Comparison of ENCODE assay signal across 15 cellular contexts in the genomic region with DNA sequence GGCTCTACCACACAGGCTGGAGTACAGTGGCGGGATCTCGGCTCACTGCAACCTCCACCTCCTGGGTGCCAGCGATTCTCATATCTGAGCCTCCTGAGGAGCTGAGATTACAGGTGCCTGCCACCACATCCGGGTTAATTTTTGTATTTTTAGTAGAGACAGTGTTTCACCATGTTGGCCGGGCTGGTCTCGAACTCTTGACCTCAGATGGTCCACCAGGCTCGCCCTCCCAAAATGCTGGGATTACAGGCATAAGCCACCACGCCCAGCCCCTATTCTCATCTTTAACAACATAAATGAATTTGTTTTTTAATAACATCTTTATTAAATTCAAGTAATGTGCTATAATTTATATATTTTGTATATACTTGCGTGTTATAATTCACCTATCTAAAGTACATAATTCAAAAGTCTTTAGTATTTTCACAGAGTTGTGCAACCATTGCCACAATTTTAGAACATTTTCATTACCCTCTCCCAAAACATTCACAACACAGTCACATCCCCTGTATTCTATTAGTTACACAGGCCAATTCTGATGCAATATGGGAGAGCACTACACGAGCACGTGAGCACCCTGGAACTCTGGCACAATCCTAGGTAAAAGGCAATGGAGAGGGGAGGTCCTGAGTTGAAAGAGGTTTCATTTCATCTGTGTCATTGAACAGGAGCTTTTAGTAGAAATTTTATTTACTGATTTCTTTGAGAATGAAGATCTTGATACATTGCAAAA. TPM values are rescaled to one million over a fixed set of nuclear protein-coding genes. Genes with fewer than 3 reads are reported as not detected.
DNase-seq lines count a peak whose midpoint lies in the region; ATAC-seq and TF ChIP-seq lines count a peak whose summit lies in the region.
"Had no signal": no experiment of that assay in that cellular context is flagged by ENCODE, and none has a peak within 500 bp of the region (broad histone marks: within the 10 kb centered on the region; RNA-seq: fewer than 3 reads in every experiment).

No MANE protein-coding gene starts in this region.

- H4K8ac ChIP-seq in H9 (replicated peaks; ENCODE audit: insufficient read length, low read depth, low read length): no peak overlapping the region

- no peak overlapping the region for H2AFZ ChIP-seq in H9 (ENCODE audit: low read length)
- H2AFZ ChIP-seq: GM23338 had no signal

- H3K36me3 ChIP-seq in left ventricle myocardium inferior (no peaks in the 10 kb centered on the region), gastroesophageal sphincter (no peaks in the 10 kb centered on the region)
- H3K36me3 ChIP-seq: BLaER1 treated with 17β-estradiol and CSF1 and Interleukin-3, amounts not matched to agents 10 nM and 100 nM had no signal

- H3K4me1 Mint-ChIP-seq in WTC11: no peaks in the 10 kb centered on the region
- no peaks in the 10 kb centered on the region for H3K4me1 Mint-ChIP-seq in H9
- H3K4me1 Mint-ChIP-seq: CD4-positive, CD25-positive, alpha-beta regulatory T cell; GM23338 had no signal

- H3K4me3 Mint-ChIP-seq in WTC11 (no peak overlapping the region), H9 (no peak overlapping the region)
- H3K4me3 Mint-ChIP-seq: CD4-positive, CD25-positive, alpha-beta regulatory T cell; GM23338 had no signal

- H4K91ac ChIP-seq in H9 (ENCODE audit: insufficient read length, low read depth, low read length): no peak overlapping the region

- H3K18ac ChIP-seq in H9 (ENCODE audit: insufficient read length, low read depth, low read length): no peak overlapping the region

- H3K79me2 ChIP-seq in H9 (ENCODE audit: insufficient read depth, low read length): no peaks in the 10 kb centered on the region

- H3T11ph ChIP-seq in H9 (ENCODE audit: low read length): no peak overlapping the region

- H3K27me3 ChIP-seq in left ventricle myocardium inferior (ENCODE audit: low read depth) (no peaks in the 10 kb centered on the region), gastroesophageal sphincter (peaks cover 13% of the 10 kb centered on the region), H9 (ENCODE audit: insufficient read depth, low read length) (no peaks in the 10 kb centered on the region)
- H3K27me3 ChIP-seq: BLaER1 treated with 17β-estradiol and CSF1 and Interleukin-3, amounts not matched to agents 10 nM and 100 nM had no signal

- H3K56ac ChIP-seq in H9 (ENCODE audit: insufficient read length, low read depth, low read length): no peak overlapping the region

- POLR2A ChIA-PET in WTC11 (lab: Charles Lee): no interaction called here

- no peak overlapping the region for H4K5ac ChIP-seq in H9 (ENCODE audit: insufficient read length, low read depth, low read length)

- H3K4me3 ChIP-seq in left ventricle myocardium inferior: no peak overlapping the region
- H3K4me3 ChIP-seq in gastroesophageal sphincter: no peak overlapping the region
- H3K4me3 ChIP-seq: BLaER1 treated with 17β-estradiol and CSF1 and Interleukin-3, amounts not matched to agents 10 nM and 100 nM; GM23338 had no signal

- H3K4me1 ChIP-seq in left ventricle myocardium inferior: no peaks in the 10 kb centered on the region
- no peaks in the 10 kb centered on the region for H3K4me1 ChIP-seq in gastroesophageal sphincter
- H3K4me1 ChIP-seq in H9 (ENCODE audit: insufficient read depth, low read length): no peaks in the 10 kb centered on the region
- H3K4me1 ChIP-seq: BLaER1 treated with 17β-estradiol and CSF1 and Interleukin-3, amounts not matched to agents 10 nM and 100 nM had no signal

- H3K23me2 ChIP-seq in H9 (ENCODE audit: insufficient read length, low read depth, low read length, poor library complexity, severe bottlenecking): no peaks in the 10 kb centered on the region

- H4K20me1 ChIP-seq in H9 (ENCODE audit: control insufficient read depth, insufficient read depth, insufficient read length): no peaks in the 10 kb centered on the region
- H4K20me1 ChIP-seq: BLaER1 treated with 17β-estradiol and CSF1 and Interleukin-3, amounts not matched to agents 10 nM and 100 nM had no signal

- no peak overlapping the region for H2BK12ac ChIP-seq in H9 (ENCODE audit: insufficient read length, low read depth, low read length)

- H3K27me3 Mint-ChIP-seq in WTC11 (ENCODE audit: low read depth) (peaks cover 2% of the 10 kb centered on the region; the same call in 1 of the 2 replicates), H9 (ENCODE audit: low read depth) (no peaks in the 10 kb centered on the region; the same call in none of the 2 replicates)

- H3K36me3 Mint-ChIP-seq in WTC11 (peaks cover 5% of the 10 kb centered on the region; the same call in 1 of the 2 replicates), H9 (ENCODE audit: insufficient read depth in 1 of 3, low read depth in 3 of 3) (no peaks in the 10 kb centered on the region)
- H3K36me3 Mint-ChIP-seq: CD4-positive, CD25-positive, alpha-beta regulatory T cell had no signal

- CTCF ChIA-PET in WTC11 (lab: Charles Lee): no interaction called here

- no peak for ATAC-seq in WTC11
- ATAC-seq in gastroesophageal sphincter: no peak
- ATAC-seq: GM23338 had no signal

- TF ChIP-seq CTCF in left ventricle myocardium inferior (IDR thresholded peaks at IDR 0.05; ENCODE audit: borderline replicate concordance) (no peak), WTC11 (IDR thresholded peaks at IDR 0.05) (no peak), gastroesophageal sphincter (IDR thresholded peaks at IDR 0.05) (no peak), H9 (conservative IDR thresholded peaks at IDR 0.05) (no peak)

- peak; percentile 54 for DNase-seq in cardiac septum (ENCODE audit: low spot score)
- DNase-seq in left ventricle myocardium inferior: no peak
- DNase-seq in WTC11 (ENCODE audit: low spot score): no peak
- DNase-seq in islet precursor cell: peak; percentile 14
- DNase-seq in HPDE6-E6E7 (ENCODE audit: extremely low spot score): no peak
- DNase-seq in H9: no peak
- DNase-seq: ACHN; Calu3; CD4-positive, CD25-positive, alpha-beta regulatory T cell; DMS 273 treated with DMSO at 0.1 percent for 48 hours; DMS79; H7 had no signal

- H3K4ac ChIP-seq in H9 (ENCODE audit: low read depth, low read length): no peak overlapping the region

- intact Hi-C loops in cardiac septum (cut with DNase I) (no loop called here), left ventricle myocardium inferior (cut with micrococcal nuclease) (no loop called here)

- H3K27ac ChIP-seq in left ventricle myocardium inferior (replicated peaks): no peak overlapping the region
- no peak overlapping the region for H3K27ac ChIP-seq in gastroesophageal sphincter
- H3K27ac ChIP-seq in H9 (ENCODE audit: insufficient read length, low read depth, low read length): no peak overlapping the region
- H3K27ac ChIP-seq: BLaER1 treated with 17β-estradiol and CSF1 and Interleukin-3, amounts not matched to agents 10 nM and 100 nM had no signal

- H2BK120ac ChIP-seq in H9 (ENCODE audit: low read depth, low read length, poor library complexity, severe bottlenecking): no peak overlapping the region

- H2AK5ac ChIP-seq in H9 (ENCODE audit: insufficient read length, low read length): no peak overlapping the region

- no peak overlapping the region for H3K27ac Mint-ChIP-seq in WTC11
- H3K27ac Mint-ChIP-seq in H9: no peak overlapping the region
- H3K27ac Mint-ChIP-seq: CD4-positive, CD25-positive, alpha-beta regulatory T cell; GM23338 had no signal

- H2BK15ac ChIP-seq in H9 (ENCODE audit: low read depth, low read length): no peak overlapping the region

- no peaks in the 10 kb centered on the region for H3K79me1 ChIP-seq in H9 (ENCODE audit: insufficient read depth, low read depth, low read length, poor library complexity, severe bottlenecking)

- WGBS in gastroesophageal sphincter (ENCODE audit: low coverage in 1 of 2), 2 donors: 72 to 92% methylated on average over 9 to 10 of the region's 11 CpGs
- WGBS in H9 (ENCODE audit: extremely low coverage, insufficient read length, low lambda C conversion rate): no CpG with 5 or more reads among the region's 11 CpGs

- no peak overlapping the region for H3K23ac ChIP-seq in H9 (ENCODE audit: insufficient read length, low read depth, low read length)

- H2BK5ac ChIP-seq in H9 (ENCODE audit: insufficient read length, low read length): no peak overlapping the region

- H3K4me2 ChIP-seq in H9 (ENCODE audit: insufficient read depth, insufficient read length, low read length): no peak overlapping the region
- H3K4me2 ChIP-seq: BLaER1 treated with 17β-estradiol and CSF1 and Interleukin-3, amounts not matched to agents 10 nM and 100 nM; GM23338 had no signal

- no peak overlapping the region for H2BK20ac ChIP-seq in H9 (ENCODE audit: low read depth, low read length, poor library complexity, severe bottlenecking)

- no peak for TF ChIP-seq POLR2A in gastroesophageal sphincter (IDR thresholded peaks at IDR 0.05)

- TF ChIP-seq EP300 in gastroesophageal sphincter (IDR thresholded peaks at IDR 0.05): no peak

- H3K9me3 ChIP-seq in left ventricle myocardium inferior (replicated peaks): peaks cover 15% of the 10 kb centered on the region
- H3K9me3 ChIP-seq in gastroesophageal sphincter: peaks cover 0 to 5% (median 0%) of the 10 kb centered on the region in 3 donors
- H3K9me3 ChIP-seq in H9 (ENCODE audit: control insufficient read depth, low read depth, low read length): no peaks in the 10 kb centered on the region

- H3K9me3 Mint-ChIP-seq in WTC11 (peaks cover 18% of the 10 kb centered on the region), H9 (peaks cover 5 to 7% of the 10 kb centered on the region in 2 experiments; a peak in 3 of 5 replicates)

- no peak overlapping the region for H3K14ac ChIP-seq in H9 (ENCODE audit: insufficient read depth, low read length)

- no peak overlapping the region for H3K9ac ChIP-seq in H9 (ENCODE audit: extremely low read depth, insufficient read length, low read length)
- H3K9ac ChIP-seq: BLaER1 treated with 17β-estradiol and CSF1 and Interleukin-3, amounts not matched to agents 10 nM and 100 nM had no signal

TF ChIP-seq in WTC11, 78 proteins besides CTCF, POLR2A, EP300 and RAD21 (continues in another document):
- peak; percentile 98 for TF ChIP-seq GABPB1 (CRISPR knock-in tag; IDR thresholded peaks at IDR 0.05)

RNA-seq across cellular contexts. Expression of a gene that starts 21.2 kb away (rescaled TPM):
- total RNA-seq in cardiac septum (27.9 TPM), left ventricle myocardium inferior (42.3 TPM), WTC11 (2021) (46.7 to 47.9 TPM (median 47.5 TPM) in 3 replicates), gastroesophageal sphincter (10 to 100 TPM; 17.3 to 25.3 (median 24.2) TPM), H9 (2021) (50.6 and 54.2 TPM in 2 replicates)

Comparison
In these comparisons a context has a peak if more than half of its experiments do, and no peak if none do; other contexts are left out.
1. DNase-seq: peak in cardiac septum (single experiment) and islet precursor cell (single experiment); none in left ventricle myocardium inferior (single experiment), WTC11 (single experiment), HPDE6-E6E7 (single experiment) and H9 (single experiment).